ENCODE assay signal across 7 cellular contexts in the genomic region with DNA sequence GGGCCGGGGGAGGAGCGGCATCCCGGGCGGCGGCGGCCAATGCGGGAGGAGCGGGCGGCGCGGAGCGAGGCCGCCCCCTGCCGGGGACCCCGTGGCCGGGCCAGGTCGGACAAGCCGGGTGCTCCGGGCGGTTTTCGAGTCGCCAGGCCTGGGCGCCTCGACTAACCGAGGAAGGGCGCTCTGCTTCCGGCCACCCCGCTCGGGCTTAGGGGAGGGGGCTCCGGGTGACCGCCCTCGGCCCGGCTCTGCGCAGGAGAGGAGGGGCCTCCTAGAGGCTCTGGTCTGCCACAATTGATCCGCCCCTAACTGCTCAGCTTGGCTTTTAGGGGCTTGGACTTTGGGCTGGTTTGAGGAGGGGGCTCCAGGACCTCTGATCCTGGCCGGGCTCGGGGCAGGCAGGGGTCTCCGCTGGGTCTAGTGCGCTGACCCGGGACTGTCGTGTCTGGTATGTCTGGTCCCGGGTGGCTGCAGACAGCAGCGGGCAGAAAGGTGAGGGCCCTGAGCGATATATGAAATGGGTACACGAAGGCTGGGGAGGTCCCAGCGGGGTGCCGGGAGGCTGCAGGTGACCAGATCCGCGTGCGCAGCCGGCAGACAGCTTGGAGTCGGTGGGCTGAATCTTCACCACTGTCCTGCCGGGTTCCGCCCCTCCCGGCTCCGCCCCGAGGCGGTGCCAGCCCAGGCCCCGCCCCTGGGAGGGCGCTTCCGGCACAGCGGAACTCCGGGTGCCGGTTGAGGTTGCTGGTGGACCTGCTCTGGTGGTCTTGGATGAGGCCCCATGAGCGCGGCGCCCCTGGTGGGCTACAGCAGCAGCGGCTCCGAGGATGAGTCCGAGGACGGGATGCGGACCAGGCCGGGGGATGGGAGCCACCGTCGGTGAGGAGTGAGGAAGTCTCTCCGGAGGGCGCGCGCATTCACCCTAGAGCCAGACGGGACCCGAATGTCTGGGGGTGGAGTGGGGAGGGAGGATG. TPM values are rescaled to one million over a fixed set of nuclear protein-coding genes. Genes with fewer than 3 reads are reported as not detected.
DNase-seq lines count a peak whose midpoint lies in the region; ATAC-seq, FAIRE-seq and TF ChIP-seq lines count a peak whose summit lies in the region.

A gene with protein sequence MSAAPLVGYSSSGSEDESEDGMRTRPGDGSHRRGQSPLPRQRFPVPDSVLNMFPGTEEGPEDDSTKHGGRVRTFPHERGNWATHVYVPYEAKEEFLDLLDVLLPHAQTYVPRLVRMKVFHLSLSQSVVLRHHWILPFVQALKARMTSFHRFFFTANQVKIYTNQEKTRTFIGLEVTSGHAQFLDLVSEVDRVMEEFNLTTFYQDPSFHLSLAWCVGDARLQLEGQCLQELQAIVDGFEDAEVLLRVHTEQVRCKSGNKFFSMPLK (plus strand): TSS at position 702 of the 971 bp plus-strand sequence. CDS start 77 bp downstream, at position 779.

- peak; percentile 100 for FAIRE-seq in GM12891 (lab: Jason Lieb, UNC)

- peaks cover 12 to 19% of the 10 kb centered on the region in 2 donors for H3K4me1 ChIP-seq in ascending aorta

- peaks cover 47% of the 10 kb centered on the region for H3K4me1 Mint-ChIP-seq in T-helper 17 cell

- intact Hi-C loops in ascending aorta (cut with DNase I) = loop anchor here (1.0 to 10.0 kb wide), 9 partner anchors 102 to 514 kb away; a partner anchor contains a TSS

- H3K36me3 Mint-ChIP-seq in T-helper 17 cell (ENCODE audit: low read depth) = peaks cover 3% of the 10 kb centered on the region

- DNase-seq in GM12891 (ENCODE audit: insufficient read length, low spot score) (peak; percentile 98), NB4 (ENCODE audit: low read depth) (peak; percentile 93), T-helper 17 cell (peak; percentile 84 to 87 (median 86)), ascending aorta (ENCODE audit: low spot score in 2 of 2) (peak; percentile 37 to 90), hepatic stellate cell (ENCODE audit: low spot score) (peak; percentile 97), retinal pigment epithelial cell (ENCODE audit: low read depth) (no peak)

- peak within 1 kb of the TSS; percentile 94 for H3K4me3 Mint-ChIP-seq in T-helper 17 cell

- TF ChIP-seq CTCF in NB4 (IDR thresholded peaks at IDR 0.05; ENCODE audit: low read depth, low read length) = peak; percentile 35
- TF ChIP-seq CTCF in ascending aorta (IDR thresholded peaks at IDR 0.05) = peak; percentile 47 to 64 (median 63)
- TF ChIP-seq CTCF in retinal pigment epithelial cell (conservative IDR thresholded peaks at IDR 0.05; ENCODE audit: low read depth, low read length) = peak; percentile 56

- peak within 1 kb of the TSS; percentile 85 to 95 for H3K27ac ChIP-seq in ascending aorta

- ATAC-seq in HG02571 (IDR thresholded peaks at IDR 0.05; ENCODE audit: unreplicated experiment) (peak; percentile 73), T-helper 17 cell (peak; percentile 80)

- H3K27ac Mint-ChIP-seq in T-helper 17 cell = peak within 1 kb of the TSS; percentile 77

- H3K27me3 ChIP-seq in ascending aorta = no peaks in the 10 kb centered on the region

- peaks cover 21 to 23% of the 10 kb centered on the region in 2 donors for H3K36me3 ChIP-seq in ascending aorta

- no peaks in the 10 kb centered on the region for H3K9me3 ChIP-seq in T-helper 17 cell (ENCODE audit: control insufficient read depth, low read length, poor library complexity, severe bottlenecking)
- H3K9me3 ChIP-seq in ascending aorta = no peaks in the 10 kb centered on the region

- H3K27me3 Mint-ChIP-seq in T-helper 17 cell = no peaks in the 10 kb centered on the region

- H3K4me3 ChIP-seq in NB4 (ENCODE audit: low read depth, low read length) (peak within 1 kb of the TSS; percentile 69), ascending aorta (peak within 1 kb of the TSS; percentile 78 to 93), retinal pigment epithelial cell (ENCODE audit: low read length) (peak within 1 kb of the TSS; percentile 83)

- peak; percentile 62; the same call in 1 of the 2 replicates for TF ChIP-seq POLR2A in GM12891 (IDR thresholded peaks at IDR 0.05; ENCODE audit: low read depth, low read length)
- peak; percentile 78 for TF ChIP-seq POLR2A in NB4 (IDR thresholded peaks at IDR 0.05; ENCODE audit: extremely low read depth, insufficient read length)

TF ChIP-seq in GM12891, 5 proteins besides CTCF, POLR2A, EP300 and RAD21:
- TF ChIP-seq SPI1 (IDR thresholded peaks at IDR 0.05; ENCODE audit: low read depth, low read length) (peak; percentile 49), TAF1 (IDR thresholded peaks at IDR 0.05; ENCODE audit: low read depth, low read length) (peak; percentile 50; the same call in 1 of the 2 replicates), POLR2AphosphoS5 (IDR thresholded peaks at IDR 0.05; ENCODE audit: low read depth, low read length) (no peak), PAX5 (IDR thresholded peaks at IDR 0.05; ENCODE audit: insufficient read depth, low read length, severe bottlenecking) (no peak), POU2F2 (IDR thresholded peaks at IDR 0.05; ENCODE audit: low read depth, low read length) (0 out of 2 replicates have a peak, but pooled peaks have one; percentile 26)

RNA-seq across cellular contexts. Expression of the gene that starts here (rescaled TPM):
- 23.0 TPM for polyA plus RNA-seq in GM12891 (2012; ENCODE audit: low read depth, missing spikeins)
- total RNA-seq in T-helper 17 cell (10 to 100 TPM; 34.1 to 35.7 TPM), ascending aorta (133 TPM)
